In genomic region chr14:93543766-93544165, GRCh38 we compare ENCODE assay signal across 1 cellular context.
TF ChIP-seq lines count a peak whose summit lies in the region.

No MANE protein-coding gene starts in this region.

TF ChIP-seq in SK-N-SH treated with all-trans-retinoic acid at 6 μM for 48 hours, 23 proteins besides CTCF, POLR2A, EP300 and RAD21:
- no peak for TF ChIP-seq PATZ1 (CRISPR knock-in tag; IDR thresholded peaks at IDR 0.05; ENCODE audit: borderline replicate concordance)
- TF ChIP-seq SNAI2 (CRISPR knock-in tag; IDR thresholded peaks at IDR 0.05), result no peak
- no peak for TF ChIP-seq TCF4 (CRISPR knock-in tag; IDR thresholded peaks at IDR 0.05; ENCODE audit: borderline replicate concordance)
- no peak for TF ChIP-seq CSRNP3 (CRISPR knock-in tag; IDR thresholded peaks at IDR 0.05)
- TF ChIP-seq ZNF8 (CRISPR knock-in tag; IDR thresholded peaks at IDR 0.05), result no peak
- TF ChIP-seq ZNF565 (CRISPR knock-in tag; conservative IDR thresholded peaks at IDR 0.05; ENCODE audit: low read depth), result no peak
- TF ChIP-seq PPARA (CRISPR knock-in tag; IDR thresholded peaks at IDR 0.05; ENCODE audit: borderline replicate concordance), result no peak
- TF ChIP-seq TOX (CRISPR knock-in tag; IDR thresholded peaks at IDR 0.05; ENCODE audit: borderline replicate concordance), result no peak
- no peak for TF ChIP-seq POU6F1 (CRISPR knock-in tag; IDR thresholded peaks at IDR 0.05; ENCODE audit: borderline replicate concordance, low read depth)
- no peak for TF ChIP-seq ESRRG (CRISPR knock-in tag; IDR thresholded peaks at IDR 0.05)
- no peak for TF ChIP-seq ZFP3 (CRISPR knock-in tag; IDR thresholded peaks at IDR 0.05)
- no peak for TF ChIP-seq TSHZ2 (CRISPR knock-in tag; IDR thresholded peaks at IDR 0.05)
- no peak for TF ChIP-seq GLIS3 (CRISPR knock-in tag; IDR thresholded peaks at IDR 0.05)
